ENCODE assay signal across 21 cellular contexts in genomic region chr13:67833564-67833963, GRCh38.
"Had no signal": no experiment of that assay in that cellular context is flagged by ENCODE, and none has a peak within 500 bp of the region (broad histone marks: within the 10 kb centered on the region; RNA-seq: fewer than 3 reads in every experiment).

No MANE protein-coding gene starts in this region.

- H3K36me3 ChIP-seq: colonic mucosa, left ventricle myocardium inferior, pancreas, sigmoid colon had no signal

- ATAC-seq: activated CD4-positive, alpha-beta T cell treated with anti-CD3 and anti-CD28 coated beads for 36 hours; activated CD8-positive, alpha-beta memory T cell treated with anti-CD3 and anti-CD28 coated beads, Interleukin-2, amount 10 ng/mL, durations not matched to agents 7 days and 5 days; activated CD8-positive, alpha-beta T cell treated with anti-CD3 and anti-CD28 coated beads, Interleukin-2, amount 10 ng/mL, durations not matched to agents 7 days and 5 days; pancreas; psoas muscle; stimulated activated memory B cell treated with anti-CD40 and anti-IgM and Interleukin-4, amounts not matched to agents 10 μg/mL and 1 μg/mL and 100 μg/mL, for 72 hours; stimulated activated naive CD8-positive, alpha-beta T cell treated with anti-CD3 and anti-CD28 coated beads, Interleukin-15, amount 100 ng/mL, for 72 hours had no signal

- H3K27me3 ChIP-seq: colonic mucosa, dorsolateral prefrontal cortex, pancreas, sigmoid colon had no signal

- H3K4me1 ChIP-seq: colonic mucosa, left ventricle myocardium inferior, pancreas, psoas muscle, sigmoid colon had no signal

- H3K27ac ChIP-seq: colonic mucosa, dorsolateral prefrontal cortex, left ventricle myocardium inferior, pancreas, psoas muscle, sigmoid colon had no signal

- H3K4me3 ChIP-seq: colonic mucosa, dorsolateral prefrontal cortex, left ventricle myocardium inferior, pancreas, psoas muscle, sigmoid colon had no signal

- H3K9me3 ChIP-seq: colonic mucosa, pancreas, sigmoid colon had no signal

- DNase-seq: activated CD4-positive, alpha-beta T cell treated with anti-CD3 and anti-CD28 coated beads for 36 hours; activated CD4-positive, CD25-positive, alpha-beta regulatory T cell; activated CD8-positive, alpha-beta memory T cell treated with anti-CD3 and anti-CD28 coated beads, Interleukin-2, amount 10 ng/mL, durations not matched to agents 7 days and 5 days; activated CD8-positive, alpha-beta T cell treated with anti-CD3 and anti-CD28 coated beads, Interleukin-2, amount 10 ng/mL, durations not matched to agents 7 days and 5 days; activated naive CD4-positive, alpha-beta T cell; activated T-cell treated with anti-CD3 and anti-CD28 coated beads, Interleukin-2, amount 50 U/mL, for 48 hours; anterior cingulate cortex; colonic mucosa; dorsolateral prefrontal cortex; effector memory CD4-positive, alpha-beta T cell; left ventricle myocardium inferior; nephron progenitor cell; pancreas; psoas muscle; sigmoid colon; small intestine; stimulated activated CD4-positive, alpha-beta T cell treated with anti-CD3 and anti-CD28 coated beads, Interleukin-4, amount 100 ng/mL, for 4 hours; stimulated activated CD8-positive, alpha-beta memory T cell treated with anti-CD3 and anti-CD28 coated beads, Interleukin-4, amount 100 ng/mL, for 48 hours; stimulated activated naive CD8-positive, alpha-beta T cell treated with anti-CD3 and anti-CD28 coated beads, Interleukin-15, amount 100 ng/mL, for 72 hours; substantia nigra had no signal
